ENCODE assay signal across 8 cellular contexts in the genomic region with DNA sequence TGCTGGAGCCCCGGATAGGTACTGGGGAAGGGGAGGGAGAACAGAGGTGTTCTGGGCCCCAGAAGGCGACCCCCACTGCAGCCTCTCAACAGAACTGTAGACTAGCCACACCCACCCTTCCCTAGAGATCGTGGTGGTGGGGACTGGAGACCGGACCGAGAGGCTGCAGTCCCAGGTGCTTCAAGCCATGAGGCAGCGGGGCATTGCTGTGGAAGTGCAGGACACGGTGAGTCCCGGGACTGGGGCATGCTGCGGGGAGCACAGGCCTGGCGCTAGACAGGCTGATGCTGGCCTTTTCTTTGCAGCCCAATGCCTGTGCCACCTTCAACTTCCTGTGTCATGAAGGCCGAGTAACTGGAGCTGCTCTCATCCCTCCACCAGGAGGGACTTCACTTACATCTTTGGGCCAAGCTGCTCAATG. TPM values are rescaled to one million over a fixed set of nuclear protein-coding genes. Genes with fewer than 3 reads are reported as not detected.
DNase-seq lines count a peak whose midpoint lies in the region; ATAC-seq and TF ChIP-seq lines count a peak whose summit lies in the region.

No MANE protein-coding gene starts in this region.

- H3K9me3 Mint-ChIP-seq in HFFc6: no peaks in the 10 kb centered on the region
- H3K9me3 Mint-ChIP-seq in activated naive CD8-positive, alpha-beta T cell treated with anti-CD3 and anti-CD28 coated beads for 36 hours: no peaks in the 10 kb centered on the region

- TF ChIP-seq EP300 in transverse colon (IDR thresholded peaks at IDR 0.05; ENCODE audit: low read depth): no peak

- peaks cover 54% of the 10 kb centered on the region for H3K4me1 Mint-ChIP-seq in HFFc6 (ENCODE audit: low read depth)
- peaks cover 57% of the 10 kb centered on the region for H3K4me1 Mint-ChIP-seq in activated naive CD8-positive, alpha-beta T cell treated with anti-CD3 and anti-CD28 coated beads for 36 hours

- H3K36me3 ChIP-seq in ACC112 (ENCODE audit: insufficient read depth, low read length) (peaks cover 36% of the 10 kb centered on the region), left lung (peaks cover 0 to 46% of the 10 kb centered on the region in 2 donors), transverse colon (peaks cover 0 to 23% (median 0%) of the 10 kb centered on the region in 4 donors)

- peaks cover 39% of the 10 kb centered on the region for H3K79me2 ChIP-seq in ACC112 (ENCODE audit: control insufficient read depth, insufficient read depth, low read length, unreplicated experiment)

- peaks cover 48% of the 10 kb centered on the region for H3K36me3 Mint-ChIP-seq in HFFc6 (ENCODE audit: low read depth)
- H3K36me3 Mint-ChIP-seq in activated naive CD8-positive, alpha-beta T cell treated with anti-CD3 and anti-CD28 coated beads for 36 hours: peaks cover 41% of the 10 kb centered on the region

- H2AFZ ChIP-seq in ACC112 (ENCODE audit: low read length, unreplicated experiment): no peak overlapping the region

- 0 to 17% methylated on average over 1 to 11 of the region's 11 CpGs for WGBS in transverse colon (ENCODE audit: low coverage in 1 of 2), 2 donors

- H3K4me1 ChIP-seq in ACC112 (ENCODE audit: control insufficient read depth, insufficient read depth, low read length, unreplicated experiment) (peaks cover 46% of the 10 kb centered on the region), left lung (peaks cover 27 to 70% of the 10 kb centered on the region in 2 donors), transverse colon (peaks cover 13 to 42% (median 30%) of the 10 kb centered on the region in 4 donors)

- peak overlapping the region; percentile 94 for H3K4me3 Mint-ChIP-seq in HFFc6
- peak overlapping the region; percentile 95 for H3K4me3 Mint-ChIP-seq in activated naive CD8-positive, alpha-beta T cell treated with anti-CD3 and anti-CD28 coated beads for 36 hours

- H3K27me3 ChIP-seq in ACC112 (ENCODE audit: insufficient read depth, low read length) (no peaks in the 10 kb centered on the region), left lung (no peaks in the 10 kb centered on the region), transverse colon (no peaks in the 10 kb centered on the region)

- H3K9me3 ChIP-seq in left lung (no peaks in the 10 kb centered on the region), transverse colon (no peaks in the 10 kb centered on the region)

- peaks cover 10% of the 10 kb centered on the region for H3K27me3 Mint-ChIP-seq in HFFc6 (ENCODE audit: insufficient read depth)
- H3K27me3 Mint-ChIP-seq in activated naive CD8-positive, alpha-beta T cell treated with anti-CD3 and anti-CD28 coated beads for 36 hours: peaks cover 3% of the 10 kb centered on the region

- in situ Hi-C loops in transverse colon (cut with MboI; ENCODE audit: low pct_ligation_motif_present in 1 of 4, low pct_unique_long_range_greater_than_20kb in 1 of 4, low sequenced_read_pairs in 3 of 4): no loop called here

- H3K27ac ChIP-seq in ACC112 (ENCODE audit: low read depth, low read length): peak overlapping the region; percentile 93; the same call in 1 of the 2 replicates
- peak overlapping the region; percentile 100 for H3K27ac ChIP-seq in left lung
- peak overlapping the region; percentile 99 to 100 (median 100) for H3K27ac ChIP-seq in transverse colon

- TF ChIP-seq CTCF in HFFc6 (IDR thresholded peaks at IDR 0.05) (no peak), left lung (IDR thresholded peaks at IDR 0.05) (no peak), transverse colon (IDR thresholded peaks at IDR 0.05) (no peak)

- ATAC-seq in left lung: no peak

- H3K4me3 ChIP-seq in ACC112 (ENCODE audit: low read depth, low read length): peak overlapping the region; percentile 91
- peak overlapping the region; percentile 91 to 99 for H3K4me3 ChIP-seq in left lung
- peak overlapping the region; percentile 70 to 93 (median 82) for H3K4me3 ChIP-seq in transverse colon

- peak overlapping the region; percentile 95 for H3K27ac Mint-ChIP-seq in HFFc6
- H3K27ac Mint-ChIP-seq in activated naive CD8-positive, alpha-beta T cell treated with anti-CD3 and anti-CD28 coated beads for 36 hours: peak overlapping the region; percentile 97

- DNase-seq in HFFc6 (no peak), left lung (no peak), transverse colon (no peak), superior temporal gyrus (ENCODE audit: extremely low spot score) (no peak), GDM1 (lab: John Stamatoyannopoulos, UW) (no peak)
- peak; percentile 28 for DNase-seq in activated naive CD8-positive, alpha-beta T cell treated with anti-CD3 and anti-CD28 coated beads for 36 hours
- DNase-seq in activated effector memory CD4-positive, alpha-beta T cell treated with anti-CD3 and anti-CD28 coated beads, Interleukin-2, amount 50 U/mL, for 16 hours: no peak

- TF ChIP-seq POLR2A in transverse colon (IDR thresholded peaks at IDR 0.05): no peak

- intact Hi-C loops in left lung (cut with DNase I): no loop called here
- intact Hi-C loops in transverse colon (cut with DNase I; ENCODE audit: low total_unique reads): no loop called here

RNA-seq across cellular contexts. Expression of gene NDUFAF3, which starts 0.8 kb away (rescaled TPM):
- total RNA-seq in HFFc6 (2021; fragmentation: NEBNext Ultra II Directional; extraction: Animal tissue kit (Norgen Biotek cat#: 25700)): 100 to 1,000 TPM; 129 to 164 (median 153) TPM
- total RNA-seq in activated naive CD8-positive, alpha-beta T cell treated with anti-CD3 and anti-CD28 coated beads for 36 hours: 10 to 100 TPM; 82.0 to 82.5 TPM
- total RNA-seq in left lung (10 to 100 TPM; 83.8 to 92.2 TPM), transverse colon (100 to 1,000 TPM in 1 of 4 donors, 10 to 100 TPM in 3; 30.4 to 125 (median 88.1) TPM)

RNA-seq across cellular contexts. Expression of gene DALRD3, which starts 4.4 kb away (rescaled TPM):
- total RNA-seq in HFFc6 (2021; fragmentation: NEBNext Ultra II Directional; extraction: Animal tissue kit (Norgen Biotek cat#: 25700)): 10 to 100 TPM; 25.3 to 33.9 (median 29.5) TPM
- 10 to 100 TPM; 22.3 to 24.7 TPM for total RNA-seq in activated naive CD8-positive, alpha-beta T cell treated with anti-CD3 and anti-CD28 coated beads for 36 hours
- total RNA-seq in left lung: 10 to 100 TPM; 23.6 to 24.5 TPM
- total RNA-seq in transverse colon: 100 to 1,000 TPM in 1 of 4 donors, 10 to 100 TPM in 3; 30.4 to 136 (median 42.0) TPM

RNA-seq across cellular contexts. Expression of gene IMPDH2, which starts 6.4 kb away (rescaled TPM):
- total RNA-seq in HFFc6 (2021; fragmentation: NEBNext Ultra II Directional; extraction: Animal tissue kit (Norgen Biotek cat#: 25700)): 100 to 1,000 TPM; 195 to 228 (median 202) TPM
- total RNA-seq in activated naive CD8-positive, alpha-beta T cell treated with anti-CD3 and anti-CD28 coated beads for 36 hours: 100 to 1,000 TPM; 532 to 549 TPM
- total RNA-seq in left lung: 100 to 1,000 TPM; 136 to 187 TPM
- total RNA-seq in transverse colon: 100 to 1,000 TPM in 1 of 4 donors, 10 to 100 TPM in 3; 25.1 to 106 (median 72.7) TPM

RNA-seq across cellular contexts. Expression of gene WDR6, which starts 15.6 kb away (rescaled TPM):
- 100 to 1,000 TPM; 107 to 123 (median 115) TPM for total RNA-seq in HFFc6 (2021; fragmentation: NEBNext Ultra II Directional; extraction: Animal tissue kit (Norgen Biotek cat#: 25700))
- total RNA-seq in activated naive CD8-positive, alpha-beta T cell treated with anti-CD3 and anti-CD28 coated beads for 36 hours: 100 to 1,000 TPM; 135 to 140 TPM
- total RNA-seq in left lung (100 to 1,000 TPM; 156 to 190 TPM), transverse colon (100 to 1,000 TPM in 3 of 4 donors, 10 to 100 TPM in 1; 76.0 to 162 (median 146) TPM)

RNA-seq across cellular contexts. Expression of gene P4HTM, which starts 32.7 kb away (rescaled TPM):
- 10 to 100 TPM; 29.1 to 41.4 (median 31.6) TPM for total RNA-seq in HFFc6 (2021; fragmentation: NEBNext Ultra II Directional; extraction: Animal tissue kit (Norgen Biotek cat#: 25700))
- total RNA-seq in activated naive CD8-positive, alpha-beta T cell treated with anti-CD3 and anti-CD28 coated beads for 36 hours: 10 to 100 TPM; 20.7 TPM
- total RNA-seq in left lung (10 to 100 TPM; 40.2 to 41.8 TPM), transverse colon (100 to 1,000 TPM in 1 of 4 donors, 10 to 100 TPM in 3; 43.4 to 100 (median 76.6) TPM)
